ENCODE assay signal across 8 cellular contexts in genomic region chr14:24425704-24426103, GRCh38. TPM values are rescaled to one million over a fixed set of nuclear protein-coding genes. Genes with fewer than 3 reads are reported as not detected.
DNase-seq lines count a peak whose midpoint lies in the region; TF ChIP-seq lines count a peak whose summit lies in the region.
"Had no signal": no experiment of that assay in that cellular context is flagged by ENCODE, and none has a peak within 500 bp of the region (broad histone marks: within the 10 kb centered on the region; RNA-seq: fewer than 3 reads in every experiment).

No MANE protein-coding gene starts in this region.

- in situ Hi-C loops in mammary epithelial cell (cut with MboI; ENCODE audit: low sequenced_read_pairs in 2 of 2): no loop called here

- H3K4me1 ChIP-seq in mammary epithelial cell (ENCODE audit: insufficient read depth, low read length) (peaks cover 32% of the 10 kb centered on the region), sigmoid colon (peaks cover 0 to 16% (median 13%) of the 10 kb centered on the region in 4 donors)

- intact Hi-C loops in mammary epithelial cell (cut with micrococcal nuclease) (no loop called here), sigmoid colon (cut with DNase I) (no loop called here)

- H3K27ac Mint-ChIP-seq in activated CD4-positive, alpha-beta T cell treated with anti-CD3 and anti-CD28 coated beads, Interleukin-2, amount 10 ng/mL, durations not matched to agents 7 days and 5 days: peak overlapping the region; percentile 82

- no peaks in the 10 kb centered on the region for H4K20me1 ChIP-seq in mammary epithelial cell (ENCODE audit: insufficient read depth, low read length)

- no peak overlapping the region for H3K4me3 ChIP-seq in mammary epithelial cell (replicated peaks in 1 of 3; ENCODE audit: insufficient read depth in 1 of 3, low read depth in 2 of 3, low read length in 3 of 3)
- no peak overlapping the region for H3K4me3 ChIP-seq in sigmoid colon

- peaks cover 7% of the 10 kb centered on the region for H3K79me2 ChIP-seq in mammary epithelial cell (ENCODE audit: insufficient read depth, low read length)

- H3K36me3 ChIP-seq in mammary epithelial cell (ENCODE audit: insufficient read depth, low read length): no peaks in the 10 kb centered on the region
- H3K36me3 ChIP-seq in sigmoid colon: no peaks in the 10 kb centered on the region

- TF ChIP-seq POLR2A in sigmoid colon (IDR thresholded peaks at IDR 0.05): no peak

- TF ChIP-seq EP300 in sigmoid colon (IDR thresholded peaks at IDR 0.05): no peak

- DNase-seq in activated CD4-positive, alpha-beta T cell treated with anti-CD3 and anti-CD28 coated beads, Interleukin-2, amount 10 ng/mL, durations not matched to agents 7 days and 5 days: no peak
- DNase-seq in activated CD4-positive, alpha-beta T cell treated with anti-CD3 and anti-CD28 coated beads, Interleukin-2, amount 50 U/mL, for 4 hours: no peak
- DNase-seq in mammary epithelial cell: peak; percentile 77
- DNase-seq in sigmoid colon: no peak
- no peak for DNase-seq in NCI-H446 treated with DMSO at 0.1 percent for 48 hours (lab: John Stamatoyannopoulos, UW)
- DNase-seq in superior temporal gyrus (ENCODE audit: extremely low spot score): no peak
- DNase-seq: Caco-2, NCI-H1694 treated with DMSO at 0.1 percent for 48 hours had no signal

- no peaks in the 10 kb centered on the region for H3K36me3 Mint-ChIP-seq in activated CD4-positive, alpha-beta T cell treated with anti-CD3 and anti-CD28 coated beads, Interleukin-2, amount 10 ng/mL, durations not matched to agents 7 days and 5 days (ENCODE audit: low read depth)

- H3K27me3 Mint-ChIP-seq in activated CD4-positive, alpha-beta T cell treated with anti-CD3 and anti-CD28 coated beads, Interleukin-2, amount 10 ng/mL, durations not matched to agents 7 days and 5 days: peaks cover 4% of the 10 kb centered on the region

- dilution Hi-C loops in mammary epithelial cell (cut with HindIII; ENCODE audit: low sequenced_read_pairs): loop anchor here (10.0 kb wide), 1 partner anchor 51 kb away; no protein-coding TSS in a partner anchor

- no peak overlapping the region for H2AFZ ChIP-seq in mammary epithelial cell (ENCODE audit: low read depth, low read length)

- 19% methylated on average over 3 of the region's 3 CpGs for WGBS in mammary epithelial cell (ENCODE audit: low coverage, missing lambda C conversion rate)
- WGBS in sigmoid colon, 2 donors: 33 to 53% methylated on average over 3 of the region's 3 CpGs

- H3K4me3 Mint-ChIP-seq in activated CD4-positive, alpha-beta T cell treated with anti-CD3 and anti-CD28 coated beads, Interleukin-2, amount 10 ng/mL, durations not matched to agents 7 days and 5 days: no peak overlapping the region

- CTCF ChIA-PET in activated CD4-positive, alpha-beta T cell treated with anti-CD3 and anti-CD28 coated beads, Interleukin-2, amount 10 ng/mL, durations not matched to agents 7 days and 5 days (lab: Charles Lee): interaction anchor here (0.7 to 4.1 kb wide), 7 partner anchors 9 to 265 kb away, joined by 3 to 22 read pairs (median 4); partner anchors contain the start of genes IRF9, LTB4R, LTB4R2 and TINF2
- CTCF ChIA-PET in mammary epithelial cell (lab: Charles Lee; ENCODE audit: low non-redundant PET): no interaction called here

- peak overlapping the region; percentile 47 for H3K4me2 ChIP-seq in mammary epithelial cell (ENCODE audit: insufficient read depth, low read depth, low read length)

- H3K9ac ChIP-seq in mammary epithelial cell (ENCODE audit: insufficient read depth, low read length): no peak overlapping the region

- no peak for TF ChIP-seq CTCF in mammary epithelial cell (conservative IDR thresholded peaks at IDR 0.05 in 1 of 2, IDR thresholded peaks at IDR 0.05 in 1 of 2; ENCODE audit: extremely low read depth in 1 of 2, insufficient read depth in 1 of 2, low read depth in 1 of 2, low read length in 2 of 2)
- no peak for TF ChIP-seq CTCF in sigmoid colon (IDR thresholded peaks at IDR 0.05)

- peaks cover 38% of the 10 kb centered on the region for H3K4me1 Mint-ChIP-seq in activated CD4-positive, alpha-beta T cell treated with anti-CD3 and anti-CD28 coated beads, Interleukin-2, amount 10 ng/mL, durations not matched to agents 7 days and 5 days

- H3K9me3 Mint-ChIP-seq in activated CD4-positive, alpha-beta T cell treated with anti-CD3 and anti-CD28 coated beads, Interleukin-2, amount 10 ng/mL, durations not matched to agents 7 days and 5 days: no peaks in the 10 kb centered on the region

- H3K9me3 ChIP-seq in mammary epithelial cell (replicated peaks; ENCODE audit: insufficient read depth, low read length): no peaks in the 10 kb centered on the region
- no peaks in the 10 kb centered on the region for H3K9me3 ChIP-seq in sigmoid colon
- H3K9me3 ChIP-seq: Caco-2 had no signal

- no TSS peak for BruUV-seq in mammary epithelial cell (replicated peaks; lab: Mats Ljungman, UMichigan)

- POLR2A ChIA-PET in activated CD4-positive, alpha-beta T cell treated with anti-CD3 and anti-CD28 coated beads, Interleukin-2, amount 10 ng/mL, durations not matched to agents 7 days and 5 days (lab: Charles Lee): no interaction called here

- no peak overlapping the region for H3K27ac ChIP-seq in mammary epithelial cell (ENCODE audit: insufficient read depth, low read depth, low read length)
- H3K27ac ChIP-seq in sigmoid colon: peak overlapping the region in 3 of 4 donors; percentile 3 to 68 (median 24)

- H3K27me3 ChIP-seq in mammary epithelial cell (ENCODE audit: insufficient read depth, low read length): no peaks in the 10 kb centered on the region
- no peaks in the 10 kb centered on the region for H3K27me3 ChIP-seq in sigmoid colon

RNA-seq across cellular contexts. Expression of gene CBLN3, which starts 3.8 kb away (rescaled TPM):
- total RNA-seq in activated CD4-positive, alpha-beta T cell treated with anti-CD3 and anti-CD28 coated beads, Interleukin-2, amount 10 ng/mL, durations not matched to agents 7 days and 5 days: 1 to 10 TPM; 5.2 to 5.3 TPM
- total RNA-seq in mammary epithelial cell (1 to 10 TPM; 1.3 to 3.1 TPM), sigmoid colon (1 to 10 TPM; 1.4 to 8.9 (median 2.1) TPM)
- polyA plus RNA-seq in mammary epithelial cell (0.78 TPM), sigmoid colon (1 to 10 TPM in 2 of 3 donors, under 1 TPM in 1; 0.46 to 3.6 (median 1.2) TPM)
- not detected for polyA minus RNA-seq in mammary epithelial cell

RNA-seq across cellular contexts. Expression of gene KHNYN, which starts 4.0 kb away (rescaled TPM):
- 10 to 100 TPM; 59.7 to 71.5 TPM for total RNA-seq in activated CD4-positive, alpha-beta T cell treated with anti-CD3 and anti-CD28 coated beads, Interleukin-2, amount 10 ng/mL, durations not matched to agents 7 days and 5 days
- 10 to 100 TPM; 60.2 to 75.0 TPM for total RNA-seq in mammary epithelial cell
- 16.7 TPM for polyA plus RNA-seq in mammary epithelial cell
- 34.9 TPM for polyA minus RNA-seq in mammary epithelial cell
- 10 to 100 TPM; 44.6 to 60.8 (median 50.6) TPM for total RNA-seq in sigmoid colon
- polyA plus RNA-seq in sigmoid colon: 10 to 100 TPM; 16.2 to 64.6 (median 36.1) TPM

RNA-seq across cellular contexts. Expression of gene SDR39U1, which starts 16.9 kb away (rescaled TPM):
- total RNA-seq in activated CD4-positive, alpha-beta T cell treated with anti-CD3 and anti-CD28 coated beads, Interleukin-2, amount 10 ng/mL, durations not matched to agents 7 days and 5 days: 10 to 100 TPM; 52.8 to 54.9 TPM
- total RNA-seq in mammary epithelial cell (10 to 100 TPM in 1 of 2 donors, 1 to 10 TPM in 1; 8.8 to 39.1 TPM), sigmoid colon (10 to 100 TPM; 30.3 to 45.4 (median 33.9) TPM)
- polyA plus RNA-seq in mammary epithelial cell (40.2 TPM), sigmoid colon (10 to 100 TPM; 35.4 to 57.3 (median 39.1) TPM)
- 9.8 TPM for polyA minus RNA-seq in mammary epithelial cell

RNA-seq across cellular contexts. Expression of gene NYNRIN, which starts 26.9 kb away (rescaled TPM):
- total RNA-seq in activated CD4-positive, alpha-beta T cell treated with anti-CD3 and anti-CD28 coated beads, Interleukin-2, amount 10 ng/mL, durations not matched to agents 7 days and 5 days: under 1 TPM; 0.23 to 0.35 TPM
- total RNA-seq in mammary epithelial cell (10 to 100 TPM in 1 of 2 donors, 1 to 10 TPM in 1; 2.7 to 15.0 TPM), sigmoid colon (10 to 100 TPM in 1 of 4 donors, 1 to 10 TPM in 3; 6.8 to 17.4 (median 7.0) TPM)
- polyA plus RNA-seq in mammary epithelial cell (2.4 TPM), sigmoid colon (1 to 10 TPM in 1 of 3 donors, under 1 TPM in 2; 0.60 to 6.5 (median 0.92) TPM)
- 3.9 TPM for polyA minus RNA-seq in mammary epithelial cell

RNA-seq across cellular contexts. Expression of gene NFATC4, which starts 57.7 kb away (rescaled TPM):
- total RNA-seq in activated CD4-positive, alpha-beta T cell treated with anti-CD3 and anti-CD28 coated beads, Interleukin-2, amount 10 ng/mL, durations not matched to agents 7 days and 5 days: not detected
- 1 to 10 TPM in 1 of 2 donors, not detected in 1; 9.0 TPM for total RNA-seq in mammary epithelial cell
- polyA plus RNA-seq in mammary epithelial cell: 0.12 TPM
- not detected for polyA minus RNA-seq in mammary epithelial cell
- 100 to 1,000 TPM in 1 of 4 donors, 10 to 100 TPM in 3; 29.6 to 120 (median 67.3) TPM for total RNA-seq in sigmoid colon
- 10 to 100 TPM; 10.4 to 45.1 (median 15.6) TPM for polyA plus RNA-seq in sigmoid colon
